16 cellular contexts compared by ENCODE assay signal in the genomic region with DNA sequence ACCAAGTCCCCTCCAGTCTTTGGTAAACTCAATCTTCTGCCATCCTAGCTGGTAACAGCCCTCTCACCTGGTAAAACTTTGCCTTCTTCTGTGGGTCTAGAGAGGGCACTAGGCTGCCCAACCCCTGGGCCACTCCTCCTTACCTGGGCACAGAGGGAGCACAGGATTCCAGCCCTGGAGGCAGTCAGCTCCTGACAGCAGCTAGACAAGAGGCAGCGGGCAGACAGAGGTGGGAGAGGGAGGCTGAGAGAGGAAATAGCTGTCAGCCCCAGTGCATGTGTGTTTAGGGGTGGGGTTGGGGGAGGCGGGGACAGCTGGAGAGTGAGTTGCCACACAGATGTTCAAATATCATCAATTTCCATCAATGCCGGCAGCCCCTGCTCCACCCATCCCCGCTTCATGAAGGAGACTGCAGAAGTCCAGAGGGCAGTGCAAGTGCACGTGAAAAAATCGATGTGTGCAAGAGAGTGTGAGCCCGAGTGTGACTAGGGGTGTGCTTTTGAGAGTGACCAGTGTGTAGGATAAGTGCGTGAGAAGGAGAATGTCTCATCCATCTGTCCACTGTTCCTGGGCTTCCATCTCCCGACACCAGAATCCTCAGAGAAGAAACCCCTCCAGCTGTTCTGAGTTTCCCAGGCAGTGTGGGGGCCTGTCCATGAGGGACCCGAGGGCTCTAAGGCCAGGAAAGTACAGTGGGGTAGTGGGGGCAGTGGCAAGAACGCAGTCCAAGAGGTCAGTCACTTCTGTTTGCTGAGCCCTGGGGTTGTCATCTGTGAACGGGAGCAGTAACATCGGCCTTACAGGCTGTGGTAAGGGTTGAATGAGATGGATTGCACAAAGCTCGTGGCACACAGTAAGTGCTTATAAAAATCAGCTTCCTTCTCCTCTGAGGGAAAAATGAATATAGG. TPM values are rescaled to one million over a fixed set of nuclear protein-coding genes. Genes with fewer than 3 reads are reported as not detected.
DNase-seq lines count a peak whose midpoint lies in the region; ATAC-seq and TF ChIP-seq lines count a peak whose summit lies in the region.
"Had no signal": no experiment of that assay in that cellular context is flagged by ENCODE, and none has a peak within 500 bp of the region (broad histone marks: within the 10 kb centered on the region; RNA-seq: fewer than 3 reads in every experiment).

A gene (minus strand): TSS at position 225 of the 908 bp plus-strand sequence. CDS start 2,228 bp downstream, outside the sequence.

- H2AFZ ChIP-seq in SK-N-SH (ENCODE audit: low read depth) = no peak within 1 kb of the TSS
- no peak within 1 kb of the TSS for H2AFZ ChIP-seq in Loucy (ENCODE audit: low read length)
- H2AFZ ChIP-seq in osteoblast (ENCODE audit: low read length) = no peak within 1 kb of the TSS

- H3K4me1 ChIP-seq in SK-N-SH (ENCODE audit: control insufficient read depth in 1 of 2, insufficient read depth in 2 of 2, low read depth in 1 of 2, low read length in 1 of 2) (no peaks in the 10 kb centered on the region), Loucy (ENCODE audit: insufficient read depth, low read length, poor library complexity, severe bottlenecking) (peaks cover 73% of the 10 kb centered on the region), duodenal mucosa (ENCODE audit: control insufficient read depth in 1 of 2, insufficient read depth in 2 of 2, low read length in 2 of 2) (peaks cover 23 to 40% of the 10 kb centered on the region in 2 donors), osteoblast (ENCODE audit: insufficient read depth, low read length) (no peaks in the 10 kb centered on the region)

- no peaks in the 10 kb centered on the region for H3F3A ChIP-seq in SK-N-SH (replicated peaks; ENCODE audit: insufficient read depth)
- no peaks in the 10 kb centered on the region for H3F3A ChIP-seq in Loucy (ENCODE audit: low read depth)

- H3K4me2 ChIP-seq in SK-N-SH (no peak within 1 kb of the TSS), Loucy (ENCODE audit: low read depth, low read length, poor library complexity, severe bottlenecking) (peak within 1 kb of the TSS; percentile 89), osteoblast (ENCODE audit: insufficient read depth, low read length) (no peak within 1 kb of the TSS)

- POLR2A ChIA-PET in SK-N-SH (lab: Yijun Ruan, JAX) = no interaction called here

- H3K9ac ChIP-seq in SK-N-SH = no peak within 1 kb of the TSS
- H3K9ac ChIP-seq in Loucy (ENCODE audit: low read depth, low read length, poor library complexity, severe bottlenecking) = peak within 1 kb of the TSS; percentile 71
- peak within 1 kb of the TSS in 1 of 2 donors; percentile 43 for H3K9ac ChIP-seq in duodenal mucosa (ENCODE audit: low read depth in 1 of 2, low read length in 2 of 2)

- H3K36me3 ChIP-seq in SK-N-SH (replicated peaks in 1 of 2; ENCODE audit: control insufficient read depth in 1 of 2, insufficient read depth in 2 of 2, low read length in 1 of 2) (peaks cover 0 to 12% of the 10 kb centered on the region in 2 experiments), Loucy (ENCODE audit: insufficient read depth, low read length) (peaks cover 10% of the 10 kb centered on the region; the same call in 1 of the 2 replicates), duodenal mucosa (ENCODE audit: control insufficient read depth in 1 of 2, insufficient read depth in 2 of 2, low read length in 2 of 2) (peaks cover 0 to 12% of the 10 kb centered on the region in 2 donors), osteoblast (ENCODE audit: insufficient read depth, low read length) (peaks cover 6% of the 10 kb centered on the region)

- 58% methylated on average over 14 of the region's 14 CpGs for WGBS in SK-N-SH (ENCODE audit: low lambda C conversion rate)

- H3K27me3 ChIP-seq in SK-N-SH (ENCODE audit: insufficient read depth) (no peaks in the 10 kb centered on the region), Loucy (ENCODE audit: insufficient read depth, low read length, poor library complexity, severe bottlenecking) (no peaks in the 10 kb centered on the region), duodenal mucosa (ENCODE audit: control insufficient read depth in 1 of 2, insufficient read depth in 2 of 2, low read length in 2 of 2) (no peaks in the 10 kb centered on the region), osteoblast (ENCODE audit: insufficient read depth, low read length) (no peaks in the 10 kb centered on the region)

- H4K20me1 ChIP-seq in SK-N-SH (ENCODE audit: insufficient read depth) = no peaks in the 10 kb centered on the region
- H4K20me1 ChIP-seq in Loucy (ENCODE audit: insufficient read depth, low read length, poor library complexity, severe bottlenecking) = no peaks in the 10 kb centered on the region
- H4K20me1 ChIP-seq in osteoblast (ENCODE audit: insufficient read depth, low read length) = no peaks in the 10 kb centered on the region

- H3K9me2 ChIP-seq in SK-N-SH = no peaks in the 10 kb centered on the region
- H3K9me2 ChIP-seq in Loucy (replicated peaks; ENCODE audit: low read depth, low read length) = no peaks in the 10 kb centered on the region

- TF ChIP-seq RAD21 in SK-N-SH (IDR thresholded peaks at IDR 0.05; ENCODE audit: low read length) = no peak

- TF ChIP-seq CTCF in SK-N-SH (IDR thresholded peaks at IDR 0.05) (no peak), Loucy (conservative IDR thresholded peaks at IDR 0.05; ENCODE audit: low read length) (no peak), osteoblast (IDR thresholded peaks at IDR 0.05; ENCODE audit: extremely low read depth, low read depth, low read length) (no peak)

- no peaks in the 10 kb centered on the region for H3K79me2 ChIP-seq in SK-N-SH (ENCODE audit: insufficient read depth)
- peaks cover 45% of the 10 kb centered on the region for H3K79me2 ChIP-seq in Loucy (ENCODE audit: insufficient read depth, low read length)
- no peaks in the 10 kb centered on the region for H3K79me2 ChIP-seq in osteoblast (ENCODE audit: insufficient read depth, low read length)

- CTCF ChIA-PET in SK-N-SH (lab: Yijun Ruan, JAX) = interaction anchor here (1.0 to 2.5 kb wide), 6 partner anchors 9 to 81 kb away, joined by 3 to 13 read pairs (median 4); no protein-coding TSS in a partner anchor

- no peaks in the 10 kb centered on the region for H3K9me3 ChIP-seq in SK-N-SH
- no peaks in the 10 kb centered on the region for H3K9me3 ChIP-seq in Loucy (ENCODE audit: insufficient read depth, low read depth, low read length)
- H3K9me3 ChIP-seq in duodenal mucosa (ENCODE audit: control insufficient read depth in 1 of 2, low read length in 2 of 2) = no peaks in the 10 kb centered on the region
- no peaks in the 10 kb centered on the region for H3K9me3 ChIP-seq in osteoblast (ENCODE audit: low read depth, low read length)

- no peak within 1 kb of the TSS for H3K4me3 ChIP-seq in SK-N-SH (ENCODE audit: low read depth in 2 of 2, low read length in 1 of 2)
- H3K4me3 ChIP-seq in Loucy (ENCODE audit: low read length, poor library complexity, severe bottlenecking) = peak within 1 kb of the TSS; percentile 72
- H3K4me3 ChIP-seq in duodenal mucosa (ENCODE audit: low read depth in 1 of 2, low read length in 2 of 2) = peak within 1 kb of the TSS; percentile 24 to 58
- no peak within 1 kb of the TSS for H3K4me3 ChIP-seq in osteoblast (ENCODE audit: insufficient read depth, low read length)

- DNase-seq in SK-N-SH (peak; percentile 69), osteoblast (ENCODE audit: insufficient read length, low spot score, missing footprints) (peak; percentile 89), 8988T (no peak), HCEC 1CT (no peak)
- DNase-seq: caudate nucleus; hypothalamus; NCI-H1417 treated with DMSO at 0.1 percent for 48 hours; NCI-H510A treated with DMSO at 0.1 percent for 48 hours; occipital lobe; stimulated activated CD4-positive, alpha-beta T cell treated with anti-CD3 and anti-CD28 coated beads, Interleukin-12 subunit alpha, Interleukin-12 subunit beta, amount 100 ng/mL, for 4 hours; T-helper 9 cell had no signal

- H3K27ac ChIP-seq in SK-N-SH (ENCODE audit: low read depth in 2 of 2, low read length in 1 of 2) = no peak within 1 kb of the TSS
- no peak within 1 kb of the TSS for H3K27ac ChIP-seq in duodenal mucosa (ENCODE audit: low read depth, low read length)
- H3K27ac ChIP-seq in osteoblast (ENCODE audit: low read depth, low read length) = no peak within 1 kb of the TSS

- no peak for TF ChIP-seq EP300 in SK-N-SH (IDR thresholded peaks at IDR 0.05; ENCODE audit: borderline replicate concordance in 1 of 2, low read depth in 1 of 2, low read length in 1 of 2)

- ATAC-seq in SK-N-SH treated with all-trans-retinoic acid at 6 μM for 48 hours = no peak
- no peak for ATAC-seq in GM19035 (IDR thresholded peaks at IDR 0.05; ENCODE audit: unreplicated experiment)

TF ChIP-seq in SK-N-SH, 30 proteins besides CTCF, POLR2A, EP300 and RAD21 (continues in another document):
- TF ChIP-seq ELF1 (IDR thresholded peaks at IDR 0.05) (no peak), JUND (IDR thresholded peaks at IDR 0.05) (no peak), YY1 (IDR thresholded peaks at IDR 0.05; ENCODE audit: low read depth) (no peak), FOSL2 (IDR thresholded peaks at IDR 0.05; ENCODE audit: borderline replicate concordance, low read depth) (no peak), TCF12 (IDR thresholded peaks at IDR 0.05) (no peak)

TF ChIP-seq in SK-N-SH treated with all-trans-retinoic acid at 6 μM for 48 hours, 23 proteins besides CTCF, POLR2A, EP300 and RAD21 (continues in another document):
- TF ChIP-seq ZFP3 (CRISPR knock-in tag; IDR thresholded peaks at IDR 0.05) = no peak
- no peak for TF ChIP-seq PPARA (CRISPR knock-in tag; IDR thresholded peaks at IDR 0.05; ENCODE audit: borderline replicate concordance)
- no peak for TF ChIP-seq ISL1 (CRISPR knock-in tag; IDR thresholded peaks at IDR 0.05)
- no peak for TF ChIP-seq ZNF8 (CRISPR knock-in tag; IDR thresholded peaks at IDR 0.05)
- no peak for TF ChIP-seq TCF4 (CRISPR knock-in tag; IDR thresholded peaks at IDR 0.05; ENCODE audit: borderline replicate concordance)
- no peak for TF ChIP-seq BACH2 (CRISPR knock-in tag; IDR thresholded peaks at IDR 0.05; ENCODE audit: borderline replicate concordance)
- TF ChIP-seq, protein P1, sequence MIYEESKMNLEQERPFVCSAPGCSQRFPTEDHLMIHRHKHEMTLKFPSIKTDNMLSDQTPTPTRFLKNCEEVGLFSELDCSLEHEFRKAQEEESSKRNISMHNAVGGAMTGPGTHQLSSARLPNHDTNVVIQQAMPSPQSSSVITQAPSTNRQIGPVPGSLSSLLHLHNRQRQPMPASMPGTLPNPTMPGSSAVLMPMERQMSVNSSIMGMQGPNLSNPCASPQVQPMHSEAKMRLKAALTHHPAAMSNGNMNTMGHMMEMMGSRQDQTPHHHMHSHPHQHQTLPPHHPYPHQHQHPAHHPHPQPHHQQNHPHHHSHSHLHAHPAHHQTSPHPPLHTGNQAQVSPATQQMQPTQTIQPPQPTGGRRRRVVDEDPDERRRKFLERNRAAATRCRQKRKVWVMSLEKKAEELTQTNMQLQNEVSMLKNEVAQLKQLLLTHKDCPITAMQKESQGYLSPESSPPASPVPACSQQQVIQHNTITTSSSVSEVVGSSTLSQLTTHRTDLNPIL (CRISPR knock-in tag; IDR thresholded peaks at IDR 0.05; ENCODE audit: low read depth) = no peak
- no peak for TF ChIP-seq ZNF565 (CRISPR knock-in tag; conservative IDR thresholded peaks at IDR 0.05; ENCODE audit: low read depth)
- no peak for TF ChIP-seq OSR1 (CRISPR knock-in tag; IDR thresholded peaks at IDR 0.05)

RNA-seq across cellular contexts. Expression of the gene that starts here (rescaled TPM):
- 0.02 TPM in 1 of 2 replicates, not detected in the other for polyA plus RNA-seq in SK-N-SH (2012; rRNA removed)
- polyA plus RNA-seq in SK-N-SH (2012; cell fraction: cytosol; rRNA removed) = 0.01 TPM in 1 of 2 replicates, not detected in the other
- 0.05 and 0.12 TPM in 2 replicates for polyA plus RNA-seq in SK-N-SH (2012; cell fraction: nucleus; rRNA removed)
- total RNA-seq in osteoblast = not detected in 2 replicates
- total RNA-seq: RPMI7951 had no signal

Comparison
In these comparisons a context has a peak if more than half of its experiments do, and no peak if none do; other contexts are left out.
1. Peak in DNase-seq in SK-N-SH; RNA of the gene not detected or under 1 TPM.
2. Peak in DNase-seq in osteoblast; RNA of the gene not detected or under 1 TPM.
3. H3K4me3 ChIP-seq: peak in Loucy (single experiment) and duodenal mucosa (2 of 2); none in SK-N-SH (0 of 2) and osteoblast (single experiment).